ENCODE assay signal across 11 cellular contexts in genomic region chr14:22122227-22123187, GRCh38.
A peak's percentile ranks its signal among the peaks of the same experiment; 100 is the strongest.
DNase-seq lines count a peak whose midpoint lies in the region; ATAC-seq, FAIRE-seq and TF ChIP-seq lines count a peak whose summit lies in the region.
"Had no signal": no experiment of that assay in that cellular context is flagged by ENCODE, and none has a peak within 500 bp of the region (broad histone marks: within the 10 kb centered on the region; RNA-seq: fewer than 3 reads in every experiment).

No MANE protein-coding gene starts in this region.

- WGBS in transverse colon (ENCODE audit: low coverage in 1 of 2), 2 donors: 60 to 65% methylated on average over 6 of the region's 6 CpGs

- no peaks in the 10 kb centered on the region for H3K27me3 ChIP-seq in SU-DHL-6 (ENCODE audit: low read length)
- no peaks in the 10 kb centered on the region for H3K27me3 ChIP-seq in transverse colon

- peak overlapping the region; percentile 16 for H3K4me2 ChIP-seq in SU-DHL-6 (ENCODE audit: low read depth, low read length, poor library complexity, severe bottlenecking)

- no peak overlapping the region for H3K9ac ChIP-seq in SU-DHL-6 (ENCODE audit: low read length)

- H3K79me2 ChIP-seq in SU-DHL-6 (ENCODE audit: insufficient read depth, low read length): no peaks in the 10 kb centered on the region

- H3K4me3 Mint-ChIP-seq in activated naive CD4-positive, alpha-beta T cell treated with anti-CD3 and anti-CD28 coated beads, Interleukin-2, amount 50 U/mL, for 24 hours: peak overlapping the region; percentile 76
- H3K4me3 Mint-ChIP-seq: CD14-positive monocyte had no signal

- H3K9me3 Mint-ChIP-seq in activated naive CD4-positive, alpha-beta T cell treated with anti-CD3 and anti-CD28 coated beads, Interleukin-2, amount 50 U/mL, for 24 hours: no peaks in the 10 kb centered on the region
- H3K9me3 Mint-ChIP-seq: CD14-positive monocyte had no signal

- peak overlapping the region; percentile 88 for H3K27ac Mint-ChIP-seq in activated naive CD4-positive, alpha-beta T cell treated with anti-CD3 and anti-CD28 coated beads, Interleukin-2, amount 50 U/mL, for 24 hours

- H3K27ac ChIP-seq in SU-DHL-6 (ENCODE audit: low read depth, low read length) (no peak overlapping the region), epithelial cell of prostate (peak overlapping the region; percentile 36), transverse colon (no peak overlapping the region)

- in situ Hi-C loops in transverse colon (cut with MboI; ENCODE audit: low pct_ligation_motif_present in 1 of 4, low pct_unique_long_range_greater_than_20kb in 1 of 4, low sequenced_read_pairs in 3 of 4): no loop called here

- H3K9me2 ChIP-seq in SU-DHL-6 (replicated peaks; ENCODE audit: insufficient read depth, low read length): no peaks in the 10 kb centered on the region

- H2AFZ ChIP-seq in SU-DHL-6 (ENCODE audit: low read depth, low read length, severe bottlenecking): no peak overlapping the region

- peaks cover 18% of the 10 kb centered on the region for H3K4me1 Mint-ChIP-seq in activated naive CD4-positive, alpha-beta T cell treated with anti-CD3 and anti-CD28 coated beads, Interleukin-2, amount 50 U/mL, for 24 hours

- TF ChIP-seq POLR2A in transverse colon (IDR thresholded peaks at IDR 0.05): no peak

- intact Hi-C loops in transverse colon (cut with DNase I; ENCODE audit: low total_unique reads): no loop called here

- TF ChIP-seq CTCF in SU-DHL-6 (IDR thresholded peaks at IDR 0.05; ENCODE audit: insufficient read depth, low read length, poor library complexity, severe bottlenecking) (peak; percentile 30), transverse colon (IDR thresholded peaks at IDR 0.05) (peak; percentile 10 to 34 (median 27))

- no peaks in the 10 kb centered on the region for H3F3A ChIP-seq in SU-DHL-6 (ENCODE audit: insufficient read depth)

- H3K27me3 Mint-ChIP-seq in activated naive CD4-positive, alpha-beta T cell treated with anti-CD3 and anti-CD28 coated beads, Interleukin-2, amount 50 U/mL, for 24 hours: no peaks in the 10 kb centered on the region

- no peaks in the 10 kb centered on the region for H4K20me1 ChIP-seq in SU-DHL-6 (ENCODE audit: low read depth, low read length)

- H3K4me3 ChIP-seq in SU-DHL-6 (ENCODE audit: insufficient read depth, low read length, poor library complexity, severe bottlenecking): no peak overlapping the region
- H3K4me3 ChIP-seq in transverse colon: no peak overlapping the region

- no peaks in the 10 kb centered on the region for H3K36me3 ChIP-seq in SU-DHL-6 (ENCODE audit: low read length)
- H3K36me3 ChIP-seq in transverse colon: no peaks in the 10 kb centered on the region

- peaks cover 0 to 9% (median 4%) of the 10 kb centered on the region in 4 donors for H3K4me1 ChIP-seq in transverse colon

- H3K9me3 ChIP-seq in SU-DHL-6 (ENCODE audit: insufficient read depth, low read length) (no peaks in the 10 kb centered on the region), transverse colon (no peaks in the 10 kb centered on the region)

- no peak for DNase-seq in activated naive CD4-positive, alpha-beta T cell treated with anti-CD3 and anti-CD28 coated beads, Interleukin-2, amount 50 U/mL, for 16 hours
- DNase-seq in epithelial cell of prostate (ENCODE audit: low read depth, low spot score): no peak
- DNase-seq in transverse colon: peak; percentile 17
- no peak for DNase-seq in HTR-8/SVneo (ENCODE audit: insufficient read length, low spot score)
- DNase-seq in NCI-H2227 (lab: John Stamatoyannopoulos, UW; ENCODE audit: unreplicated experiment): no peak
- DNase-seq: cerebellar nuclear complex had no signal

- no peaks in the 10 kb centered on the region for H3K36me3 Mint-ChIP-seq in activated naive CD4-positive, alpha-beta T cell treated with anti-CD3 and anti-CD28 coated beads, Interleukin-2, amount 50 U/mL, for 24 hours
- H3K36me3 Mint-ChIP-seq: CD14-positive monocyte had no signal

- no peak for ATAC-seq in HG03342 (IDR thresholded peaks at IDR 0.05; ENCODE audit: unreplicated experiment)

- no peak for TF ChIP-seq EP300 in transverse colon (IDR thresholded peaks at IDR 0.05; ENCODE audit: low read depth)

- no peak for FAIRE-seq in HTR-8/SVneo (lab: Jason Lieb, UNC)
- FAIRE-seq: TTC549 had no signal
